In genomic region chr4:4541661-4542570, GRCh38 we compare ENCODE assay signal across 8 cellular contexts. TPM values are rescaled to one million over a fixed set of nuclear protein-coding genes. Genes with fewer than 3 reads are reported as not detected.
DNase-seq lines count a peak whose midpoint lies in the region; ATAC-seq and TF ChIP-seq lines count a peak whose summit lies in the region.

TSS of gene STX18 (minus strand) at chr4:4542048. CDS start at chr4:4541964, 84 bp downstream.

- peaks cover 22% of the 10 kb centered on the region for H4K20me1 ChIP-seq in osteoblast (ENCODE audit: insufficient read depth, low read length)

- DNase-seq in GM10248 (ENCODE audit: extremely low spot score) (peak; percentile 91), HFF-Myc (ENCODE audit: extremely low read depth, low read depth) (peak; percentile 60), NAMALWA (ENCODE audit: low spot score) (peak; percentile 87), SKM-1 (lab: John Stamatoyannopoulos, UW; ENCODE audit: unreplicated experiment) (peak; percentile 93), glomerular visceral epithelial cell (ENCODE audit: extremely low spot score) (peak; percentile 87), osteoblast (ENCODE audit: insufficient read length, low spot score, missing footprints) (peak; percentile 95), thoracic aorta (ENCODE audit: low spot score) (peak; percentile 25)
- DNase-seq in activated naive CD4-positive, alpha-beta T cell treated with anti-CD3 and anti-CD28 coated beads, Interleukin-2, amount 50 U/mL, for 72 hours (ENCODE audit: low spot score in 2 of 2), result peak; percentile 86 to 92

- POLR2A ChIA-PET in GM10248 (lab: Yijun Ruan, JAX), result no interaction called here

- peak within 1 kb of the TSS; percentile 88 to 97 for H3K27ac Mint-ChIP-seq in activated naive CD4-positive, alpha-beta T cell treated with anti-CD3 and anti-CD28 coated beads, Interleukin-2, amount 50 U/mL, for 72 hours

- H3K4me1 ChIP-seq in osteoblast (ENCODE audit: insufficient read depth, low read length) (peaks cover 19% of the 10 kb centered on the region), thoracic aorta (ENCODE audit: control insufficient read depth in 1 of 2, low read depth in 2 of 2) (peaks cover 19 to 37% of the 10 kb centered on the region in 2 donors)

- TF ChIP-seq CTCF in GM10248 (IDR thresholded peaks at IDR 0.05; ENCODE audit: control extremely low read depth, extremely low read depth, low read depth, missing control alignments), result no peak
- no peak for TF ChIP-seq CTCF in HFF-Myc (IDR thresholded peaks at IDR 0.05; ENCODE audit: low read depth, low read length, missing control alignments)
- no peak for TF ChIP-seq CTCF in osteoblast (IDR thresholded peaks at IDR 0.05; ENCODE audit: extremely low read depth, low read depth, low read length)
- no peak for TF ChIP-seq CTCF in thoracic aorta (IDR thresholded peaks at IDR 0.05)

- H3K36me3 ChIP-seq in osteoblast (ENCODE audit: insufficient read depth, low read length) (no peaks in the 10 kb centered on the region), thoracic aorta (peaks cover 7% of the 10 kb centered on the region)

- peaks cover 6 to 18% of the 10 kb centered on the region in 2 donors for H3K36me3 Mint-ChIP-seq in activated naive CD4-positive, alpha-beta T cell treated with anti-CD3 and anti-CD28 coated beads, Interleukin-2, amount 50 U/mL, for 72 hours

- peak within 1 kb of the TSS; percentile 99 for H2AFZ ChIP-seq in osteoblast (ENCODE audit: low read length)

- H3K27me3 ChIP-seq in osteoblast (ENCODE audit: insufficient read depth, low read length) (no peaks in the 10 kb centered on the region), thoracic aorta (replicated peaks; ENCODE audit: insufficient read depth) (no peaks in the 10 kb centered on the region)

- CTCF ChIA-PET in GM10248 (lab: Yijun Ruan, JAX), result interaction anchor here (1.1 to 5.7 kb wide), 9 partner anchors 10 to 290 kb away, joined by 3 to 34 read pairs (median 4); no protein-coding TSS in a partner anchor

- peaks cover 54% of the 10 kb centered on the region for H3K79me2 ChIP-seq in osteoblast (ENCODE audit: insufficient read depth, low read length)

- no peaks in the 10 kb centered on the region for H3K9me3 ChIP-seq in osteoblast (ENCODE audit: low read depth, low read length)
- no peaks in the 10 kb centered on the region for H3K9me3 ChIP-seq in thoracic aorta

- peak within 1 kb of the TSS; percentile 94 for H3K4me2 ChIP-seq in osteoblast (ENCODE audit: insufficient read depth, low read length)

- peak; percentile 91 to 97 for ATAC-seq in activated naive CD4-positive, alpha-beta T cell treated with anti-CD3 and anti-CD28 coated beads, Interleukin-2, amount 50 U/mL, for 72 hours
- ATAC-seq in thoracic aorta (ENCODE audit: insufficient number of reproducible peaks, low FRiP score, low read depth), result peak; percentile 87

- H3K9me3 Mint-ChIP-seq in activated naive CD4-positive, alpha-beta T cell treated with anti-CD3 and anti-CD28 coated beads, Interleukin-2, amount 50 U/mL, for 72 hours, result no peaks in the 10 kb centered on the region

- H3K4me3 ChIP-seq in HFF-Myc (replicated peaks; ENCODE audit: low read depth, low read length) (peak within 1 kb of the TSS; percentile 88), osteoblast (ENCODE audit: insufficient read depth, low read length) (peak within 1 kb of the TSS; percentile 96), thoracic aorta (peak within 1 kb of the TSS; percentile 87)

- H3K27ac ChIP-seq in osteoblast (ENCODE audit: low read depth, low read length) (peak within 1 kb of the TSS; percentile 95), thoracic aorta (peak within 1 kb of the TSS; percentile 53 to 56)

RNA-seq across cellular contexts. Expression of gene STX18, which starts in this region (rescaled TPM):
- 10 to 100 TPM; 13.3 to 26.6 TPM for total RNA-seq in activated naive CD4-positive, alpha-beta T cell treated with anti-CD3 and anti-CD28 coated beads, Interleukin-2, amount 50 U/mL, for 72 hours
- total RNA-seq in osteoblast (23.9 and 26.2 TPM in 2 replicates), thoracic aorta (10 to 100 TPM; 18.5 to 39.8 TPM)

Comparison
In these comparisons a context has a peak if more than half of its experiments do, and no peak if none do; other contexts are left out.
1. Peak in every context shown above with its lines: DNase-seq, ATAC-seq, H3K4me3 ChIP-seq and H3K27ac ChIP-seq.
2. DNase-seq: peak in every context shown above with its lines; median percentile 95 in osteoblast; 93 in SKM-1; 91 in GM10248; 89 in activated naive CD4-positive, alpha-beta T cell treated with anti-CD3 and anti-CD28 coated beads, Interleukin-2, amount 50 U/mL, for 72 hours; 87 in NAMALWA; 87 in glomerular visceral epithelial cell; 60 in HFF-Myc; 25 in thoracic aorta.